Comparison of ENCODE assay signal across 2 cellular contexts in genomic region chr2:63767307-63767706, GRCh38.
TF ChIP-seq lines count a peak whose summit lies in the region.

No MANE protein-coding gene starts in this region.

TF ChIP-seq in HCT116, 20 proteins besides CTCF, POLR2A, EP300 and RAD21 (continued from another document):
- TF ChIP-seq SP1 (IDR thresholded peaks at IDR 0.05; ENCODE audit: low read depth) = no peak

TF ChIP-seq in K562, 482 proteins besides CTCF, POLR2A, EP300 and RAD21 (continued from another document):
- no peak for TF ChIP-seq HNRNPH1 (optimal IDR thresholded peaks at IDR 0.05; ENCODE audit: low read depth, low read length)
- peak; percentile 74 for TF ChIP-seq ZNF184 (CRISPR knock-in tag; IDR thresholded peaks at IDR 0.05)
- no peak for TF ChIP-seq ZNF507 (tag; conservative IDR thresholded peaks at IDR 0.05)
